ENCODE assay signal across 8 cellular contexts in genomic region chr7:10974717-10975032, GRCh38. TPM values are rescaled to one million over a fixed set of nuclear protein-coding genes. Genes with fewer than 3 reads are reported as not detected.
A peak's percentile ranks its signal among the peaks of the same experiment; 100 is the strongest.
DNase-seq lines count a peak whose midpoint lies in the region; ATAC-seq and TF ChIP-seq lines count a peak whose summit lies in the region.

No MANE protein-coding gene starts in this region.

- H3K4me3 ChIP-seq in AG04450 (ENCODE audit: low read depth, low read length) (peak overlapping the region; percentile 85), fibroblast of villous mesenchyme (ENCODE audit: low read depth, low read length) (peak overlapping the region; percentile 82), smooth muscle cell (peak overlapping the region; percentile 90)

- CTCF ChIA-PET in AG04450 (lab: Charles Lee) = interaction anchor here (0.6 to 1.2 kb wide), 2 partner anchors 238 to 264 kb away, joined by 3 to 6 read pairs; no protein-coding TSS in a partner anchor

- peaks cover 4% of the 10 kb centered on the region for H3F3A ChIP-seq in smooth muscle cell (ENCODE audit: low read depth)

- no peaks in the 10 kb centered on the region for H3K27me3 ChIP-seq in AG04450 (ENCODE audit: control insufficient read depth, insufficient read depth, low read length)
- H3K27me3 ChIP-seq in smooth muscle cell (ENCODE audit: low read depth) = no peaks in the 10 kb centered on the region

- 29% methylated on average over 3 of the region's 3 CpGs for WGBS in smooth muscle cell (ENCODE audit: low lambda C conversion rate)

- peak overlapping the region; percentile 100 for H3K4me2 ChIP-seq in smooth muscle cell

- peaks cover 8% of the 10 kb centered on the region for H4K20me1 ChIP-seq in smooth muscle cell (ENCODE audit: low read depth)

- H3K27ac ChIP-seq in AG04450 (ENCODE audit: low read depth, low read length) (no peak overlapping the region), smooth muscle cell (ENCODE audit: low read depth) (no peak overlapping the region)

- peak overlapping the region; percentile 94 for H2AFZ ChIP-seq in smooth muscle cell (ENCODE audit: low read depth)

- DNase-seq in AG04450 (ENCODE audit: low read depth, low spot score) = no peak
- DNase-seq in SHP77 treated with DMSO at 0.1 percent for 48 hours (lab: John Stamatoyannopoulos, UW) = peak; percentile 31
- DNase-seq in fibroblast of villous mesenchyme (ENCODE audit: low read depth) = no peak
- no peak for DNase-seq in smooth muscle cell (lab: John Stamatoyannopoulos, UW; ENCODE audit: unreplicated experiment)
- no peak for DNase-seq in SW 1271 (lab: John Stamatoyannopoulos, UW)
- no peak for DNase-seq in stimulated activated naive CD4-positive, alpha-beta T cell (lab: John Stamatoyannopoulos, UW)

- H3K9me3 ChIP-seq in AG04450 (ENCODE audit: control insufficient read depth, insufficient read depth, low read length) (no peaks in the 10 kb centered on the region), smooth muscle cell (replicated peaks; ENCODE audit: low read depth) (no peaks in the 10 kb centered on the region)

- no peak overlapping the region for H3K9ac ChIP-seq in smooth muscle cell (ENCODE audit: low read depth)

- TF ChIP-seq CTCF in AG04450 (IDR thresholded peaks at IDR 0.05; ENCODE audit: low read depth, low read length) (no peak), fibroblast of villous mesenchyme (IDR thresholded peaks at IDR 0.05; ENCODE audit: insufficient read depth, low read depth, low read length) (no peak), smooth muscle cell (IDR thresholded peaks at IDR 0.05; ENCODE audit: borderline replicate concordance, insufficient read depth, poor library complexity, severe bottlenecking) (no peak)

- H3K79me2 ChIP-seq in smooth muscle cell (ENCODE audit: low read depth) = peaks cover 52% of the 10 kb centered on the region

- H3K36me3 ChIP-seq in smooth muscle cell (ENCODE audit: low read depth) = peaks cover 8% of the 10 kb centered on the region

- POLR2A ChIA-PET in AG04450 (lab: Yijun Ruan, JAX) = interaction anchor here (2.6 kb wide), 1 partner anchor 34 kb away, joined by 32 read pairs; a partner anchor contains a TSS

- H3K4me1 ChIP-seq in smooth muscle cell (ENCODE audit: low read depth) = peaks cover 14% of the 10 kb centered on the region

- peak; percentile 2 for ATAC-seq in GM21447 (IDR thresholded peaks at IDR 0.05; ENCODE audit: unreplicated experiment)
- no peak for ATAC-seq in activated CD4-positive, CD25-positive, alpha-beta regulatory T cell treated with anti-CD3 and anti-CD28 coated beads, Interleukin-2, amount 50 U/mL, for 24 hours

RNA-seq across cellular contexts. Expression of gene PHF14, which starts 1.0 kb away (rescaled TPM):
- polyA plus RNA-seq in AG04450 (2011; rRNA removed) (16.7 and 26.2 TPM in 2 replicates), smooth muscle cell (13.2 and 20.1 TPM in 2 replicates)
- 22.5 and 33.5 TPM in 2 replicates for polyA minus RNA-seq in AG04450 (2011; rRNA and poly(A)+ RNA removed)
- total RNA-seq in fibroblast of villous mesenchyme (22.5 and 29.0 TPM in 2 replicates), smooth muscle cell (29.2 and 39.6 TPM in 2 replicates)
